Comparison of ENCODE assay signal across 1 cellular context in the genomic region with DNA sequence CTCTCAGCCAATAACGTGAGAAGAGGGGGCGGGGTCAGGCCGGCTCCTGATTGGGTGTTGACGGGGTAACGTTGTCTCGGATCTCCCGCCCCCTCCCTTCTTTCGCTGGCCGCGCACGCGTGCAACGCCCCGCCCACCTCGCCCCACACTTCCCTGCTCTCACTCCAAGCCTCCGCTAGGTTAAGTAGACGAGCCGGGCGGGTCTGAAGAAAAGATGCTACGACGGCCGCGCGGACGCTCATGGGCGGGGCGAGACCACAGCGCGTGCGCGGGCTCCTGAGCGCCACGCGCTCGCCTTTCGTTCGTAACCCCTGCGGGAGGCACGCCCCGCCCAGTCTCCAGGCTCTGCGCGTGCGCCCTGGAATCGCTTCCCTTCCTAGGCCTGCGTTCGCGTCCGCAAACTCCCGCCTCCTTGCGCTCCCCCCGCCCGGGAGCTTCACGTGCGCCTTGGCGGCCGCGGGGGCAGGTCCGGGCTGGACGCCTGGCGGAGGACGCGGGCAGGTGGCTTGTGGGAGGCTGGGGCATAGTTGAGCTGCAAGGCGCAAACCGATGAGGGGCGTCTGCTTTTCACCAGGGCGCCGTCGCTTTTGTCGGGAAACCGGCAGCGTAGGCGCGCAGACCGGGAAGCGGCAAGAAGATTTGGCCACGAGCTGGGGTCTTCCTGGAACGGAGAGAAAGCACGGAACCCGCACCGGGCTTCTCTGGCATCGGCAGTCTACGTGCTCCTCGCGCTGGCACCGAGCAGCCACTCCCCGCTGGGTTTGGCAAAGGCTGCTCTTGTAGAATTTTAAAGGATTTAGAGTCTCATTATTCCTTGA.
TF ChIP-seq lines count a peak whose summit lies in the region.

No MANE protein-coding gene starts in this region.

TF ChIP-seq in GM12878, 131 proteins besides CTCF, POLR2A, EP300 and RAD21 (continued from another document and continues in another):
- TF ChIP-seq CUX1 (IDR thresholded peaks at IDR 0.05; ENCODE audit: insufficient replicate concordance, low read depth, low read length) (no peak), NR2C1 (IDR thresholded peaks at IDR 0.05) (no peak), NR2F1 (conservative IDR thresholded peaks at IDR 0.05) (peak; percentile 46; the same call in 1 of the 2 replicates), E4F1 (IDR thresholded peaks at IDR 0.05; ENCODE audit: borderline replicate concordance, partially characterized antibody) (no peak), SREBF1 (IDR thresholded peaks at IDR 0.05; ENCODE audit: low read length) (no peak), POLR2AphosphoS2 (IDR thresholded peaks at IDR 0.05; ENCODE audit: low read depth, low read length) (no peak), RFX5 (IDR thresholded peaks at IDR 0.05; ENCODE audit: low read depth, low read length) (no peak), GATAD2B (conservative IDR thresholded peaks at IDR 0.05; ENCODE audit: low read depth) (peak; percentile 95), ELK1 (IDR thresholded peaks at IDR 0.05; ENCODE audit: low read depth, low read length) (no peak), RBBP5 (conservative IDR thresholded peaks at IDR 0.05) (no peak), SRF (IDR thresholded peaks at IDR 0.05; ENCODE audit: low read depth in 2 of 2, low read length in 2 of 2) (0 out of 4 replicates have a peak, but pooled peaks of 1 of the 2 experiments have one; percentile 12), ZBTB4 (CRISPR knock-in tag; IDR thresholded peaks at IDR 0.05) (no peak), CEBPB (IDR thresholded peaks at IDR 0.05; ENCODE audit: borderline replicate concordance in 1 of 2, low read depth in 2 of 2, low read length in 2 of 2) (no peak), NBN (IDR thresholded peaks at IDR 0.05) (0 out of 2 replicates have a peak, but pooled peaks have one; percentile 45), JUND (IDR thresholded peaks at IDR 0.05; ENCODE audit: low read depth, low read length) (no peak), ZNF622 (IDR thresholded peaks at IDR 0.05) (no peak), NKRF (conservative IDR thresholded peaks at IDR 0.05) (peak; percentile 91), ATF2 (IDR thresholded peaks at IDR 0.05; ENCODE audit: low read length) (no peak), USF1 (IDR thresholded peaks at IDR 0.05; ENCODE audit: borderline replicate concordance, extremely low read length, insufficient read depth, low read depth, low read length) (peak; percentile 65), ATF3 (IDR thresholded peaks at IDR 0.05; ENCODE audit: borderline replicate concordance, extremely low read depth, low read depth, low read length) (no peak), STAT1 (conservative IDR thresholded peaks at IDR 0.05) (peak; percentile 57; the same call in 1 of the 2 replicates), SKIL (IDR thresholded peaks at IDR 0.05; ENCODE audit: low read depth, poor library complexity, severe bottlenecking) (no peak), NFYA (IDR thresholded peaks at IDR 0.05; ENCODE audit: borderline replicate concordance, low read depth, low read length) (no peak), PKNOX1 (IDR thresholded peaks at IDR 0.05) (no peak; the same call in 1 of the 2 replicates), HDGF (IDR thresholded peaks at IDR 0.05) (peak; percentile 95), ATF7 (IDR thresholded peaks at IDR 0.05; ENCODE audit: low read depth) (no peak)
- TF ChIP-seq, protein P1, sequence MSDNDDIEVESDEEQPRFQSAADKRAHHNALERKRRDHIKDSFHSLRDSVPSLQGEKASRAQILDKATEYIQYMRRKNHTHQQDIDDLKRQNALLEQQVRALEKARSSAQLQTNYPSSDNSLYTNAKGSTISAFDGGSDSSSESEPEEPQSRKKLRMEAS (IDR thresholded peaks at IDR 0.05; ENCODE audit: low read depth, low read length), result peak; percentile 96
